In genomic region chr3:11300970-11301369, GRCh38 we compare ENCODE assay signal across 10 cellular contexts. TPM values are rescaled to one million over a fixed set of nuclear protein-coding genes. Genes with fewer than 3 reads are reported as not detected.
DNase-seq lines count a peak whose midpoint lies in the region; ATAC-seq and TF ChIP-seq lines count a peak whose summit lies in the region.
"Had no signal": no experiment of that assay in that cellular context is flagged by ENCODE, and none has a peak within 500 bp of the region (broad histone marks: within the 10 kb centered on the region; RNA-seq: fewer than 3 reads in every experiment).

No MANE protein-coding gene starts in this region.

- no peaks in the 10 kb centered on the region for H3K9me3 ChIP-seq in GM23248 (ENCODE audit: low read depth)
- no peaks in the 10 kb centered on the region for H3K9me3 ChIP-seq in BE2C

- TF ChIP-seq CTCF in GM13977 (IDR thresholded peaks at IDR 0.05; ENCODE audit: extremely low read depth, insufficient read depth, missing control alignments) (no peak), BE2C (IDR thresholded peaks at IDR 0.05; ENCODE audit: low read depth, low read length) (no peak)

- peaks cover 24% of the 10 kb centered on the region for H3K36me3 ChIP-seq in GM23248 (ENCODE audit: low read depth)
- H3K36me3 ChIP-seq in BE2C = no peaks in the 10 kb centered on the region

- H3K9ac ChIP-seq in GM23248 = no peak overlapping the region

- no peak overlapping the region for H3K4me2 ChIP-seq in GM23248 (ENCODE audit: unreplicated experiment)

- H3K27ac Mint-ChIP-seq in dendritic cell treated with granulocyte-macrophage colony-stimulating factor and Interleukin-4, amounts not matched to agents 40 ng/mL and 50 ng/mL, for 4 days = peak overlapping the region; percentile 22

- no peak overlapping the region for H3K4me3 ChIP-seq in GM23248
- H3K4me3 ChIP-seq in BE2C (ENCODE audit: low read depth, low read length) = no peak overlapping the region

- WGBS in GM23248 (ENCODE audit: low coverage in 1 of 2, low lambda C conversion rate in 2 of 2, missing lambda C conversion rate in 2 of 2), 2 experiments = 98% methylated on average over 3 of the region's 3 CpGs

- ATAC-seq in GM21390 (IDR thresholded peaks at IDR 0.05; ENCODE audit: unreplicated experiment) = peak; percentile 90
- peak; percentile 90 for ATAC-seq in HG03342 (IDR thresholded peaks at IDR 0.05; ENCODE audit: unreplicated experiment)
- no peak for ATAC-seq in GM19455 (IDR thresholded peaks at IDR 0.05; ENCODE audit: unreplicated experiment)
- ATAC-seq: esophagus mucosa had no signal

- no peak overlapping the region for H2AFZ ChIP-seq in GM23248

- peaks cover 52% of the 10 kb centered on the region for H3K4me1 Mint-ChIP-seq in dendritic cell treated with granulocyte-macrophage colony-stimulating factor and Interleukin-4, amounts not matched to agents 40 ng/mL and 50 ng/mL, for 4 days (ENCODE audit: low read depth)

- H3K27me3 ChIP-seq in GM23248 (replicated peaks; ENCODE audit: insufficient read depth) (no peaks in the 10 kb centered on the region), BE2C (no peaks in the 10 kb centered on the region)

- H4K20me1 ChIP-seq in GM23248 (ENCODE audit: insufficient read depth) = no peaks in the 10 kb centered on the region

- no peaks in the 10 kb centered on the region for H3K9me3 Mint-ChIP-seq in dendritic cell treated with granulocyte-macrophage colony-stimulating factor and Interleukin-4, amounts not matched to agents 40 ng/mL and 50 ng/mL, for 4 days
- H3K9me3 Mint-ChIP-seq: activated T-cell treated with anti-CD3 and anti-CD28 coated beads, Interleukin-2, amount 50 U/mL, for 4 hours had no signal

- DNase-seq in GM13977 (ENCODE audit: low spot score) (peak; percentile 52), GM23248 (no peak), BE2C (no peak)
- no peak for DNase-seq in stimulated activated CD4-positive, alpha-beta T cell treated with anti-CD3 and anti-CD28 coated beads, Interleukin-4, amount 100 ng/mL, for 1 hour
- DNase-seq: activated T-cell treated with anti-CD3 and anti-CD28 coated beads, Interleukin-2, amount 50 U/mL, for 4 hours had no signal

- intact Hi-C loops in dendritic cell treated with granulocyte-macrophage colony-stimulating factor and Interleukin-4, amounts not matched to agents 40 ng/mL and 50 ng/mL, for 4 days (cut with micrococcal nuclease) = no loop called here

- no peaks in the 10 kb centered on the region for H3K27me3 Mint-ChIP-seq in dendritic cell treated with granulocyte-macrophage colony-stimulating factor and Interleukin-4, amounts not matched to agents 40 ng/mL and 50 ng/mL, for 4 days

- no peak overlapping the region for H3K4me3 Mint-ChIP-seq in dendritic cell treated with granulocyte-macrophage colony-stimulating factor and Interleukin-4, amounts not matched to agents 40 ng/mL and 50 ng/mL, for 4 days
- H3K4me3 Mint-ChIP-seq: activated T-cell treated with anti-CD3 and anti-CD28 coated beads, Interleukin-2, amount 50 U/mL, for 4 hours had no signal

- H3K27ac ChIP-seq in GM23248 = no peak overlapping the region

- H3K36me3 Mint-ChIP-seq in dendritic cell treated with granulocyte-macrophage colony-stimulating factor and Interleukin-4, amounts not matched to agents 40 ng/mL and 50 ng/mL, for 4 days (ENCODE audit: low read depth) = peaks cover 97% of the 10 kb centered on the region

- H3K4me1 ChIP-seq in GM23248 (ENCODE audit: insufficient read depth) (peaks cover 8% of the 10 kb centered on the region; the same call in 1 of the 2 replicates), BE2C (no peaks in the 10 kb centered on the region)

- no peaks in the 10 kb centered on the region for H3K9me2 ChIP-seq in GM23248 (ENCODE audit: insufficient read depth)

- no peaks in the 10 kb centered on the region for H3F3A ChIP-seq in GM23248 (ENCODE audit: insufficient read depth)

- H3K79me2 ChIP-seq in GM23248 (ENCODE audit: insufficient read depth) = peaks cover 34% of the 10 kb centered on the region

- in situ Hi-C loops in GM13977 (cut with MboI; ENCODE audit: low pct_unique_long_range_greater_than_20kb, low sequenced_read_pairs, unreplicated experiment) (no loop called here), GM23248 (cut with MboI) (no loop called here)

RNA-seq across cellular contexts. Expression of gene ATG7, which starts 28.8 kb away (rescaled TPM):
- total RNA-seq in GM23248 (2014; rRNA removed; shearing (Covaris generic)) = 44.8 and 67.5 TPM in 2 replicates
- polyA plus RNA-seq in GM23248 (2016; fragmentation: Nextera tagmentation; extraction: Ambion mirVana) = 40.5 and 42.2 TPM in 2 replicates
- polyA plus RNA-seq in BE2C (2012; ENCODE audit: insufficient read depth, insufficient read length, low read depth) = 7.4 TPM
